ENCODE assay signal across 9 cellular contexts in genomic region chr2:218229851-218230250, GRCh38. TPM values are rescaled to one million over a fixed set of nuclear protein-coding genes. Genes with fewer than 3 reads are reported as not detected.
DNase-seq lines count a peak whose midpoint lies in the region; ATAC-seq and TF ChIP-seq lines count a peak whose summit lies in the region.
"Had no signal": no experiment of that assay in that cellular context is flagged by ENCODE, and none has a peak within 500 bp of the region (broad histone marks: within the 10 kb centered on the region; RNA-seq: fewer than 3 reads in every experiment).

No MANE protein-coding gene starts in this region.

- no peak for TF ChIP-seq CTCF in MM.1S (IDR thresholded peaks at IDR 0.05; ENCODE audit: low read length)
- no peak for TF ChIP-seq CTCF in MCF 10A (IDR thresholded peaks at IDR 0.05; ENCODE audit: unreplicated experiment)

- peak overlapping the region; percentile 37; the same call in 1 of the 2 replicates for H3K9ac ChIP-seq in MM.1S (ENCODE audit: low read length)

- no peak overlapping the region for H3K4me3 ChIP-seq in CD4-positive, alpha-beta memory T cell (ENCODE audit: low read length in 2 of 2)
- H3K4me3 ChIP-seq in MM.1S (ENCODE audit: low read length), result peak overlapping the region; percentile 16; the same call in 1 of the 2 replicates

- intact Hi-C loops in CD4-positive, alpha-beta memory T cell (cut with micrococcal nuclease), result loop anchor here (1.0 to 2.0 kb wide), 3 partner anchors 12 to 44 kb away; no protein-coding TSS in a partner anchor
- intact Hi-C loops in MCF 10A (cut with micrococcal nuclease), result no loop called here

- H3K9me3 Mint-ChIP-seq in CD4-positive, alpha-beta memory T cell, result no peaks in the 10 kb centered on the region
- H3K9me3 Mint-ChIP-seq in MCF 10A (ENCODE audit: unreplicated experiment), result no peaks in the 10 kb centered on the region
- H3K9me3 Mint-ChIP-seq in naive thymus-derived CD8-positive, alpha-beta T cell, result no peaks in the 10 kb centered on the region

- DNase-seq in CD4-positive, alpha-beta memory T cell, result peak in 1 of 5 donors; percentile 39
- peak; percentile 64 for DNase-seq in MM.1S
- peak; percentile 84 for DNase-seq in MCF 10A (ENCODE audit: unreplicated experiment)
- no peak for DNase-seq in naive thymus-derived CD8-positive, alpha-beta T cell
- no peak for DNase-seq in NCI-H524 treated with DMSO at 0.1 percent for 48 hours (lab: John Stamatoyannopoulos, UW)
- DNase-seq in NCI-H1694 (lab: John Stamatoyannopoulos, UW), result no peak
- no peak for DNase-seq in ureter (ENCODE audit: low spot score)
- DNase-seq in mesenteric fat pad (ENCODE audit: low spot score), result no peak

- peak overlapping the region; percentile 35 for H3K27ac ChIP-seq in CD4-positive, alpha-beta memory T cell (ENCODE audit: low read depth, low read length)
- peak overlapping the region; percentile 92 for H3K27ac ChIP-seq in MM.1S (ENCODE audit: low read length)

- H3K27me3 Mint-ChIP-seq in CD4-positive, alpha-beta memory T cell, result no peaks in the 10 kb centered on the region
- no peaks in the 10 kb centered on the region for H3K27me3 Mint-ChIP-seq in MCF 10A (ENCODE audit: insufficient read depth, unreplicated experiment)
- no peaks in the 10 kb centered on the region for H3K27me3 Mint-ChIP-seq in naive thymus-derived CD8-positive, alpha-beta T cell

- peaks cover 45 to 80% (median 64%) of the 10 kb centered on the region in 4 donors for H3K4me1 Mint-ChIP-seq in CD4-positive, alpha-beta memory T cell
- H3K4me1 Mint-ChIP-seq in MCF 10A (ENCODE audit: insufficient read depth, unreplicated experiment), result peaks cover 21% of the 10 kb centered on the region
- peaks cover 30 to 84% (median 79%) of the 10 kb centered on the region in 4 donors for H3K4me1 Mint-ChIP-seq in naive thymus-derived CD8-positive, alpha-beta T cell

- H3K9me3 ChIP-seq in CD4-positive, alpha-beta memory T cell (ENCODE audit: control insufficient read depth in 1 of 2, low read length in 2 of 2), result no peaks in the 10 kb centered on the region
- no peaks in the 10 kb centered on the region for H3K9me3 ChIP-seq in MM.1S (replicated peaks; ENCODE audit: insufficient read depth, low read length)

- no peaks in the 10 kb centered on the region for H3K27me3 ChIP-seq in CD4-positive, alpha-beta memory T cell (ENCODE audit: insufficient read depth, low read length)
- H3K27me3 ChIP-seq in MM.1S (replicated peaks; ENCODE audit: insufficient read depth, low read length), result no peaks in the 10 kb centered on the region

- peak overlapping the region; percentile 56 for H3K4me2 ChIP-seq in MM.1S (ENCODE audit: low read depth, low read length)

- no peak overlapping the region for H2AFZ ChIP-seq in MM.1S (ENCODE audit: low read length)

- H3K9me2 ChIP-seq in MM.1S (replicated peaks; ENCODE audit: insufficient read depth, low read length), result no peaks in the 10 kb centered on the region

- ATAC-seq in naive thymus-derived CD8-positive, alpha-beta T cell, result peak in 1 of 2 donors; percentile 11

- peak overlapping the region in 5 of 7 donors; percentile 70 to 93 (median 90) for H3K27ac Mint-ChIP-seq in CD4-positive, alpha-beta memory T cell
- H3K27ac Mint-ChIP-seq in MCF 10A (ENCODE audit: low read depth, unreplicated experiment), result no peak overlapping the region
- peak overlapping the region in 9 of 10 donors; percentile 67 to 97 (median 91) for H3K27ac Mint-ChIP-seq in naive thymus-derived CD8-positive, alpha-beta T cell

- H3K36me3 ChIP-seq in CD4-positive, alpha-beta memory T cell (ENCODE audit: insufficient read depth, low read length), result peaks cover 50% of the 10 kb centered on the region
- peaks cover 10% of the 10 kb centered on the region for H3K36me3 ChIP-seq in MM.1S (replicated peaks; ENCODE audit: insufficient read depth, low read length)

- peak overlapping the region in 5 of 8 donors; percentile 13 to 82 (median 49) for H3K4me3 Mint-ChIP-seq in CD4-positive, alpha-beta memory T cell
- H3K4me3 Mint-ChIP-seq in MCF 10A (ENCODE audit: unreplicated experiment), result no peak overlapping the region
- H3K4me3 Mint-ChIP-seq in naive thymus-derived CD8-positive, alpha-beta T cell, result peak overlapping the region in 8 of 10 donors; percentile 22 to 85 (median 60)

- no peaks in the 10 kb centered on the region for H4K20me1 ChIP-seq in MM.1S (ENCODE audit: insufficient read depth, low read length)

- H3F3A ChIP-seq in MM.1S (ENCODE audit: insufficient read depth, low read length), result peaks cover 46% of the 10 kb centered on the region

- peaks cover 76% of the 10 kb centered on the region for H3K79me2 ChIP-seq in MM.1S (ENCODE audit: low read length)

- H3K36me3 Mint-ChIP-seq in CD4-positive, alpha-beta memory T cell, result peaks cover 58 to 81% of the 10 kb centered on the region in 2 donors
- peaks cover 95% of the 10 kb centered on the region for H3K36me3 Mint-ChIP-seq in MCF 10A (ENCODE audit: insufficient read depth, unreplicated experiment)
- peaks cover 4 to 97% (median 41%) of the 10 kb centered on the region in 3 donors for H3K36me3 Mint-ChIP-seq in naive thymus-derived CD8-positive, alpha-beta T cell

- CTCF ChIA-PET in CD4-positive, alpha-beta memory T cell (lab: Charles Lee; ENCODE audit: partially characterized antibody), result interaction anchor here (0.6 to 7.8 kb wide), 13 partner anchors 11 to 127 kb away, joined by 3 to 67 read pairs (median 6); partner anchors contain the start of genes AAMP, ARPC2, CATIP and PNKD
- CTCF ChIA-PET in MCF 10A (lab: Yijun Ruan, JAX), result interaction anchor here (0.6 to 2.5 kb wide), 11 partner anchors 8 to 47 kb away, joined by 3 to 15 read pairs (median 4); partner anchors contain the start of genes AAMP and PNKD

- BruUV-seq in MCF 10A (replicated peaks; lab: Mats Ljungman, UMichigan), result no TSS peak

- POLR2A ChIA-PET in CD4-positive, alpha-beta memory T cell (lab: Charles Lee; ENCODE audit: partially characterized antibody), result interaction anchor here (0.6 to 7.9 kb wide), 11 partner anchors 11 to 1313 kb away, joined by 3 to 144 read pairs (median 3); partner anchors contain the start of genes AAMP, ARPC2 and PNKD
- POLR2A ChIA-PET in MCF 10A (lab: Yijun Ruan, JAX), result interaction anchor here (0.6 to 7.8 kb wide), 14 partner anchors 8 to 1732 kb away, joined by 3 to 171 read pairs (median 4); partner anchors contain the start of genes AAMP, ARPC2 and PNKD
- POLR2A ChIA-PET in naive thymus-derived CD8-positive, alpha-beta T cell (lab: Charles Lee), result interaction anchor here (0.6 to 3.2 kb wide), 9 partner anchors 9 to 1049 kb away, joined by 3 to 21 read pairs (median 3); partner anchors contain the start of genes ANKZF1, ARPC2, ATG9A and DNAJB2

- H3K4me1 ChIP-seq in CD4-positive, alpha-beta memory T cell (ENCODE audit: insufficient read depth, low read length), result peaks cover 74% of the 10 kb centered on the region
- H3K4me1 ChIP-seq in MM.1S (ENCODE audit: low read length), result peaks cover 53% of the 10 kb centered on the region

RNA-seq across cellular contexts. Expression of gene ARPC2, which starts 12.9 kb away (rescaled TPM):
- total RNA-seq in CD4-positive, alpha-beta memory T cell, result 100 to 1,000 TPM; 412 to 414 TPM
- polyA plus RNA-seq in CD4-positive, alpha-beta memory T cell, result 1,000 to 10,000 TPM in 1 of 2 donors, 100 to 1,000 TPM in 1; 843 to 1,042 TPM
- total RNA-seq in MCF 10A (2022) (196 and 284 TPM in 2 replicates), ureter (520 TPM), mesenteric fat pad (323 TPM)
- total RNA-seq in naive thymus-derived CD8-positive, alpha-beta T cell, result 100 to 1,000 TPM; 425 to 448 TPM
- 100 to 1,000 TPM; 690 to 865 (median 728) TPM for polyA plus RNA-seq in naive thymus-derived CD8-positive, alpha-beta T cell

RNA-seq across cellular contexts. Expression of gene GPBAR1, which starts 31.0 kb away (rescaled TPM):
- 1 to 10 TPM; 1.0 to 1.2 TPM for total RNA-seq in CD4-positive, alpha-beta memory T cell
- polyA plus RNA-seq in CD4-positive, alpha-beta memory T cell, result under 1 TPM; 0.17 to 0.32 TPM
- total RNA-seq in MCF 10A (2022) (0.16 TPM in 1 of 2 replicates, not detected in the other), ureter (1.5 TPM), mesenteric fat pad (34.8 TPM)
- total RNA-seq in naive thymus-derived CD8-positive, alpha-beta T cell, result 1 to 10 TPM; 1.1 to 1.4 TPM
- polyA plus RNA-seq in naive thymus-derived CD8-positive, alpha-beta T cell, result under 1 TPM; 0.14 to 0.41 (median 0.28) TPM
- polyA plus RNA-seq: neural cell had no signal

RNA-seq across cellular contexts. Expression of gene AAMP, which starts 40.1 kb away (rescaled TPM):
- total RNA-seq in CD4-positive, alpha-beta memory T cell, result 10 to 100 TPM; 66.2 to 66.3 TPM
- polyA plus RNA-seq in CD4-positive, alpha-beta memory T cell, result 100 to 1,000 TPM in 1 of 2 donors, 10 to 100 TPM in 1; 78.9 to 101 TPM
- total RNA-seq in MCF 10A (2022) (95.7 and 98.7 TPM in 2 replicates), ureter (82.0 TPM), mesenteric fat pad (89.7 TPM)
- total RNA-seq in naive thymus-derived CD8-positive, alpha-beta T cell, result 10 to 100 TPM; 57.0 to 61.6 TPM
- 10 to 100 TPM; 77.0 to 93.6 (median 89.7) TPM for polyA plus RNA-seq in naive thymus-derived CD8-positive, alpha-beta T cell

RNA-seq across cellular contexts. Expression of gene PNKD, which starts 40.5 kb away (rescaled TPM):
- total RNA-seq in CD4-positive, alpha-beta memory T cell, result 10 to 100 TPM; 31.1 to 33.6 TPM
- polyA plus RNA-seq in CD4-positive, alpha-beta memory T cell, result 100 to 1,000 TPM in 1 of 2 donors, 10 to 100 TPM in 1; 84.3 to 101 TPM
- 13.0 and 23.1 TPM in 2 replicates for total RNA-seq in MCF 10A (2022)
- total RNA-seq in naive thymus-derived CD8-positive, alpha-beta T cell, result 10 to 100 TPM; 33.6 to 40.5 TPM
- 100 to 1,000 TPM; 108 to 119 (median 109) TPM for polyA plus RNA-seq in naive thymus-derived CD8-positive, alpha-beta T cell
- total RNA-seq in ureter, result 66.2 TPM
- 51.5 TPM for total RNA-seq in mesenteric fat pad

Comparison
In these comparisons a context has a peak if more than half of its experiments do, and no peak if none do; other contexts are left out.
1. DNase-seq: peak in MM.1S (single experiment) and MCF 10A (single experiment); none in naive thymus-derived CD8-positive, alpha-beta T cell (0 of 10), NCI-H524 treated with DMSO at 0.1 percent for 48 hours (single experiment), NCI-H1694 (single experiment), ureter (single experiment) and mesenteric fat pad (single experiment).
2. RNA of gene GPBAR1, which starts 31.0 kb away (total RNA-seq): 34.8 TPM in mesenteric fat pad (single experiment); 1.5 TPM in ureter (single experiment), 1.1 to 1.4 TPM in naive thymus-derived CD8-positive, alpha-beta T cell, 1.0 to 1.2 TPM in CD4-positive, alpha-beta memory T cell and 0.16 TPM in MCF 10A; every median in the first group is over 10 times any median in the second.